Comparison of ENCODE assay signal across 25 cellular contexts in the genomic region with DNA sequence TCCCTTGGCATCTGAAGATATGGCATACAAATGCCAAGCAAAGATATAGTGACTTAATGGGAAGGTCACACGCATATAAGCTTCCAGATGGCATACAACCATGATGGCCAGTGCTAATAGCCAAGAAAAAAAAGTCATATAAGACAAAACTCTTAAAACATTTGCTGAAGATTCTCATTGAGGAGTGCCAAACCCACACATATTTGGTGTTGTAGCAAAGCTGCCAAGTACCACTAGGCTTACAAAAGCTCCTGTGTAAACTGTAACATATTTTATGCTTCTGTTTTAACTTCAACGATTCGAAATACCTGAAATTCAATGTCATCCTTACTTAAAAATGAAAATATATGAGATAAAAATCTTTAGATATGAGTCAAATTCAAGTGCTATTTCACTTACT.
"Had no signal": no experiment of that assay in that cellular context is flagged by ENCODE, and none has a peak within 500 bp of the region (broad histone marks: within the 10 kb centered on the region; RNA-seq: fewer than 3 reads in every experiment).

No MANE protein-coding gene starts in this region.

- H3K4me1 ChIP-seq: body of pancreas, breast epithelium, SJSA1 had no signal

- H3K9me3 ChIP-seq: body of pancreas, breast epithelium, SJSA1, SK-N-SH had no signal

- ATAC-seq: activated CD4-positive, alpha-beta T cell treated with anti-CD3 and anti-CD28 coated beads for 36 hours; activated CD8-positive, alpha-beta T cell treated with anti-CD3 and anti-CD28 coated beads, Interleukin-2, amount 10 ng/mL, durations not matched to agents 7 days and 5 days; body of pancreas; Panc1 had no signal

- H3K27ac Mint-ChIP-seq: activated CD4-positive, alpha-beta T cell treated with anti-CD3 and anti-CD28 coated beads for 36 hours; activated CD4-positive, alpha-beta T cell treated with anti-CD3 and anti-CD28 coated beads, Interleukin-2, amount 10 ng/mL, durations not matched to agents 7 days and 5 days; activated CD8-positive, alpha-beta T cell treated with anti-CD3 and anti-CD28 coated beads, Interleukin-2, amount 10 ng/mL, durations not matched to agents 7 days and 5 days; activated naive CD4-positive, alpha-beta T cell treated with anti-CD3 and anti-CD28 coated beads, Interleukin-2, amount 50 U/mL, for 24 hours; activated naive CD8-positive, alpha-beta T cell treated with anti-CD3 and anti-CD28 coated beads, Interleukin-2, amount 10 ng/mL, durations not matched to agents 7 days and 5 days; activated T-cell treated with anti-CD3 and anti-CD28 coated beads, Interleukin-2, amount 50 U/mL, for 24 hours; activated T-helper 2 cell treated with anti-CD3 and anti-CD28 coated beads, Interferon-gamma antibody, Interleukin-2, Interleukin-4, amounts not matched to agents 10 μg/mL and 5 μg/mL and 100 μg/mL, durations not matched to agents 14 hours and 24 hours and 36 hours; T-helper 1 cell treated with Interleukin-12 subunit alpha and Interleukin-12 subunit beta and Interleukin-4 antibody, amounts not matched to agents 30 μg/mL and 1 μg/mL, for 36 hours; T-helper 2 cell treated with Interferon-gamma antibody and Interleukin-4, amounts not matched to agents 5 μg/mL and 100 μg/mL, for 36 hours had no signal

- H3K4me1 Mint-ChIP-seq: activated CD4-positive, alpha-beta T cell treated with anti-CD3 and anti-CD28 coated beads for 36 hours; activated CD4-positive, alpha-beta T cell treated with anti-CD3 and anti-CD28 coated beads, Interleukin-2, amount 10 ng/mL, durations not matched to agents 7 days and 5 days; activated naive CD4-positive, alpha-beta T cell treated with anti-CD3 and anti-CD28 coated beads, Interleukin-2, amount 50 U/mL, for 24 hours; activated naive CD8-positive, alpha-beta T cell treated with anti-CD3 and anti-CD28 coated beads, Interleukin-2, amount 10 ng/mL, durations not matched to agents 7 days and 5 days had no signal

- H3K27me3 Mint-ChIP-seq: activated CD4-positive, alpha-beta T cell treated with anti-CD3 and anti-CD28 coated beads for 36 hours; activated CD4-positive, alpha-beta T cell treated with anti-CD3 and anti-CD28 coated beads, Interleukin-2, amount 10 ng/mL, durations not matched to agents 7 days and 5 days; activated naive CD4-positive, alpha-beta T cell treated with anti-CD3 and anti-CD28 coated beads, Interleukin-2, amount 50 U/mL, for 24 hours; activated naive CD8-positive, alpha-beta T cell treated with anti-CD3 and anti-CD28 coated beads, Interleukin-2, amount 10 ng/mL, durations not matched to agents 7 days and 5 days; activated T-cell treated with anti-CD3 and anti-CD28 coated beads, Interleukin-2, amount 50 U/mL, for 24 hours had no signal

- H3K9ac ChIP-seq: KMS-11, SK-N-SH had no signal

- H3K4me3 Mint-ChIP-seq: activated CD4-positive, alpha-beta T cell treated with anti-CD3 and anti-CD28 coated beads for 36 hours; activated CD4-positive, alpha-beta T cell treated with anti-CD3 and anti-CD28 coated beads, Interleukin-2, amount 10 ng/mL, durations not matched to agents 7 days and 5 days; activated CD8-positive, alpha-beta T cell treated with anti-CD3 and anti-CD28 coated beads, Interleukin-2, amount 10 ng/mL, durations not matched to agents 7 days and 5 days; activated naive CD4-positive, alpha-beta T cell treated with anti-CD3 and anti-CD28 coated beads, Interleukin-2, amount 50 U/mL, for 24 hours; activated naive CD8-positive, alpha-beta T cell treated with anti-CD3 and anti-CD28 coated beads, Interleukin-2, amount 10 ng/mL, durations not matched to agents 7 days and 5 days; activated T-cell treated with anti-CD3 and anti-CD28 coated beads, Interleukin-2, amount 50 U/mL, for 24 hours; T-helper 1 cell treated with Interleukin-12 subunit alpha and Interleukin-12 subunit beta and Interleukin-4 antibody, amounts not matched to agents 30 μg/mL and 1 μg/mL, for 36 hours; T-helper 2 cell treated with Interferon-gamma antibody and Interleukin-4, amounts not matched to agents 5 μg/mL and 100 μg/mL, for 36 hours had no signal

- H3K27ac ChIP-seq: body of pancreas, breast epithelium, KMS-11, SJSA1 had no signal

- H3K36me3 ChIP-seq: breast epithelium, SJSA1 had no signal

- H3K27me3 ChIP-seq: body of pancreas, breast epithelium, SJSA1 had no signal

- DNase-seq: activated CD4-positive, alpha-beta T cell treated with anti-CD3 and anti-CD28 coated beads for 36 hours; activated CD4-positive, alpha-beta T cell treated with anti-CD3 and anti-CD28 coated beads, Interleukin-2, amount 10 ng/mL, durations not matched to agents 7 days and 5 days; activated CD4-positive, alpha-beta T cell treated with anti-CD3 and anti-CD28 coated beads, Interleukin-2, amount 50 U/mL, for 48 hours; activated CD8-positive, alpha-beta T cell treated with anti-CD3 and anti-CD28 coated beads, Interleukin-2, amount 10 ng/mL, durations not matched to agents 7 days and 5 days; activated gamma-delta T cell; activated naive CD4-positive, alpha-beta T cell treated with Interleukin-2 at 50 U/mL for 16 hours; activated naive CD8-positive, alpha-beta T cell treated with anti-CD3 and anti-CD28 coated beads, Interleukin-2, amount 10 ng/mL, durations not matched to agents 7 days and 5 days; activated T-cell treated with anti-CD3 and anti-CD28 coated beads, Interleukin-2, amount 50 U/mL, for 24 hours; body of pancreas; NCI-H1105; NCI-H1417 treated with DMSO at 0.1 percent for 48 hours; NCI-H187 treated with DMSO at 0.1 percent for 48 hours; NCI-H2081; NCI-H226; NCI-H524 treated with DMSO at 0.1 percent for 48 hours; SHP77 treated with DMSO at 0.1 percent for 48 hours; SK-N-SH had no signal

- H3K4me2 ChIP-seq: KMS-11, SK-N-SH had no signal

- H3K4me3 ChIP-seq: body of pancreas, breast epithelium, SJSA1 had no signal

- H3K9me2 ChIP-seq: SK-N-SH had no signal

- H3K36me3 Mint-ChIP-seq: activated naive CD4-positive, alpha-beta T cell treated with anti-CD3 and anti-CD28 coated beads, Interleukin-2, amount 50 U/mL, for 24 hours; activated naive CD8-positive, alpha-beta T cell treated with anti-CD3 and anti-CD28 coated beads, Interleukin-2, amount 10 ng/mL, durations not matched to agents 7 days and 5 days had no signal

- H3K9me3 Mint-ChIP-seq: activated CD4-positive, alpha-beta T cell treated with anti-CD3 and anti-CD28 coated beads, Interleukin-2, amount 10 ng/mL, durations not matched to agents 7 days and 5 days; T-helper 2 cell treated with Interferon-gamma antibody and Interleukin-4, amounts not matched to agents 5 μg/mL and 100 μg/mL, for 36 hours had no signal
